ENCODE assay signal across 22 cellular contexts in the genomic region with DNA sequence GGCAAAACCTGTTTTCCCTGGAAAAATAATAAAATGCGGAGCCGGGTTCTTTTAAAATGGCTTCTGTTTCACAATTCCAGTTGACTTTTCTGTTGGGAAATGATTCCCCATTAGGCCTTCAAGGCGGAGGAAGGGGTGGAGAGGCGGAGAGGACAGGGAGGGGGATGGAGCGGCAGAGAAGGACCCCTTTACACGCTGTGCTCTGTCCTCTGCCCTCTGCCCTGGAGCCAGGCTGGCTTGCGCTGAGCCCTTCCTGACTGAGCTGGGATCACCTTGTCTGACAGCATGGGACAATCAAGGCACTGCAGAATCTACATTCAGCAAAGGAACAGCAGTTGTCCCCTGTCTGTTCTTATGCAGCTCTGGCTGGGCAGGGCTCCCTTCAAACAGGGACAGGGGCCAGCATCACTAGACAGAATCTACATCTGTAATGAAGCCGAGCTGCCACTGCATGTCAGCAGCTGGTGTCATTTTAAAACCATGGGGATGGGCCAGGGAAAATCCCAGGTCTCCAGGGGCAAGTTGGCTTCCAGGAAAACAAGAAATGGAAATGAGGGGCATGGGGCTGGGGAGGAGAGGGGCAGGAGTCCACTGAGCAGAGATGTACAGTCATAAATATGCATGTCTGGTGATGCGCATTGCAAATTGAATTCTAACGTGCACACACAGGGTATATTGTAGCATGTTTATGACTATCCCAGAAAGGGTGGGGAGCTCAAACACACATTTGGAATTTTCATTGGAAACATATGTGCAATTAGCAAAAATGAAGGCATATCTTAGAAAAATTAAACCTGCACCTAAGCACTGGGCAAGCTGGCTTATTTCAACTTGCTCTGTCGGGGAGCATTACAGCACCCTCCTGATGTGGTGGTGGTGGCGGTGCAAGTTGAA.
DNase-seq lines count a peak whose midpoint lies in the region; TF ChIP-seq lines count a peak whose summit lies in the region.
"Had no signal": no experiment of that assay in that cellular context is flagged by ENCODE, and none has a peak within 500 bp of the region (broad histone marks: within the 10 kb centered on the region; RNA-seq: fewer than 3 reads in every experiment).

No MANE protein-coding gene starts in this region.

- no peak overlapping the region for H3K4me3 Mint-ChIP-seq in neural crest cell
- H3K4me3 Mint-ChIP-seq: activated T-cell treated with anti-CD3 and anti-CD28 coated beads, Interleukin-2, amount 50 U/mL, for 24 hours had no signal

- H3K4me1 Mint-ChIP-seq in neural crest cell: peaks cover 27% of the 10 kb centered on the region

- no peaks in the 10 kb centered on the region for H3K27me3 ChIP-seq in testis
- H3K27me3 ChIP-seq: cardiac muscle cell, gastroesophageal sphincter had no signal

- H3K4me1 ChIP-seq in testis: no peaks in the 10 kb centered on the region
- H3K4me1 ChIP-seq: left ventricle myocardium inferior had no signal

- H3K4me3 ChIP-seq in AG10803 (ENCODE audit: low read length) (no peak overlapping the region), HFF-Myc (replicated peaks; ENCODE audit: low read depth, low read length) (no peak overlapping the region), lower leg skin (ENCODE audit: low read depth, poor library complexity, severe bottlenecking) (no peak overlapping the region), testis (no peak overlapping the region)
- H3K4me3 ChIP-seq: cardiac muscle cell, gastroesophageal sphincter, left ventricle myocardium inferior had no signal

- H3K9me3 ChIP-seq in testis: no peaks in the 10 kb centered on the region
- H3K9me3 ChIP-seq: gastroesophageal sphincter, left ventricle myocardium inferior had no signal

- WGBS in lower leg skin, 2 donors: 41 to 63% methylated on average over 12 of the region's 12 CpGs
- WGBS in testis, 2 donors: 74 to 81% methylated on average over 12 of the region's 12 CpGs

- intact Hi-C loops in lower leg skin (cut with DNase I; ENCODE audit: low total_unique reads): no loop called here
- intact Hi-C loops in testis (cut with DNase I; ENCODE audit: low total_unique reads): no loop called here

- no peak for TF ChIP-seq CTCF in AG10803 (conservative IDR thresholded peaks at IDR 0.05; ENCODE audit: low read length)
- no peak for TF ChIP-seq CTCF in HFF-Myc (IDR thresholded peaks at IDR 0.05; ENCODE audit: low read depth, low read length, missing control alignments)
- TF ChIP-seq CTCF in neural crest cell (conservative IDR thresholded peaks at IDR 0.05): no peak
- no peak for TF ChIP-seq CTCF in lower leg skin (IDR thresholded peaks at IDR 0.05)
- TF ChIP-seq CTCF in testis (IDR thresholded peaks at IDR 0.05): no peak

- H3K27me3 Mint-ChIP-seq in neural crest cell (ENCODE audit: low read depth): no peaks in the 10 kb centered on the region

- no peaks in the 10 kb centered on the region for H3K36me3 Mint-ChIP-seq in neural crest cell (ENCODE audit: low read depth)

- no peak overlapping the region for H3K27ac ChIP-seq in testis
- H3K27ac ChIP-seq: cardiac muscle cell, epithelial cell of prostate, gastroesophageal sphincter, left ventricle myocardium inferior had no signal

- peak overlapping the region; percentile 65 for H3K27ac Mint-ChIP-seq in neural crest cell (ENCODE audit: unreplicated experiment)
- H3K27ac Mint-ChIP-seq: activated T-cell treated with anti-CD3 and anti-CD28 coated beads, Interleukin-2, amount 50 U/mL, for 24 hours had no signal

- no peaks in the 10 kb centered on the region for H3K9me3 Mint-ChIP-seq in neural crest cell
- H3K9me3 Mint-ChIP-seq: activated T-cell treated with anti-CD3 and anti-CD28 coated beads, Interleukin-2, amount 50 U/mL, for 24 hours had no signal

- no peaks in the 10 kb centered on the region for H3K36me3 ChIP-seq in testis (ENCODE audit: low read depth, missing control alignments)
- H3K36me3 ChIP-seq: cardiac muscle cell, gastroesophageal sphincter, left ventricle myocardium inferior had no signal

- TF ChIP-seq POLR2A in lower leg skin (IDR thresholded peaks at IDR 0.05) (no peak), testis (IDR thresholded peaks at IDR 0.05) (no peak)

- DNase-seq in AG10803 (ENCODE audit: low read depth) (peak; percentile 76), HFF-Myc (ENCODE audit: extremely low read depth, low read depth) (peak; percentile 70), fibroblast of gingiva (ENCODE audit: low read depth) (peak; percentile 46), neural crest cell (ENCODE audit: low read depth, low spot score) (no peak), T-helper 1 cell (no peak), lower leg skin (ENCODE audit: low spot score in 2 of 2) (no peak), epidermal melanocyte (ENCODE audit: insufficient read length, low spot score) (no peak), testis (no peak)
- DNase-seq: activated CD4-positive, CD25-positive, alpha-beta regulatory T cell; activated naive CD4-positive, alpha-beta T cell treated with Interleukin-2 at 50 U/mL for 16 hours; activated T-cell treated with anti-CD3 and anti-CD28 coated beads, Interleukin-2, amount 50 U/mL, for 24 hours; amygdala; GF-D8; left ventricle myocardium inferior; NCI-H1105; NCI-H2107; NCI-H510A; nucleus accumbens; T-helper 9 cell had no signal

Comparison
In these comparisons a context has a peak if more than half of its experiments do, and no peak if none do; other contexts are left out.
1. DNase-seq: peak in AG10803 (single experiment), HFF-Myc (single experiment) and fibroblast of gingiva (single experiment); none in neural crest cell (single experiment), T-helper 1 cell (0 of 5), lower leg skin (0 of 2), epidermal melanocyte (single experiment) and testis (single experiment).